In genomic region chr20:56422131-56422823, GRCh38 we compare ENCODE assay signal across 10 cellular contexts. TPM values are rescaled to one million over a fixed set of nuclear protein-coding genes. Genes with fewer than 3 reads are reported as not detected.
DNase-seq lines count a peak whose midpoint lies in the region; ATAC-seq and TF ChIP-seq lines count a peak whose summit lies in the region.
"Had no signal": no experiment of that assay in that cellular context is flagged by ENCODE, and none has a peak within 500 bp of the region (broad histone marks: within the 10 kb centered on the region; RNA-seq: fewer than 3 reads in every experiment).

No MANE protein-coding gene starts in this region.

- CTCF ChIA-PET in activated CD8-positive, alpha-beta T cell treated with anti-CD3 and anti-CD28 coated beads for 36 hours (lab: Charles Lee): interaction anchor here (1.2 to 3.8 kb wide), 3 partner anchors 10 to 21 kb away, joined by 3 to 17 read pairs (median 4); partner anchors contain the start of gene CASS4

- intact Hi-C loops in activated CD8-positive, alpha-beta T cell treated with anti-CD3 and anti-CD28 coated beads for 36 hours (cut with micrococcal nuclease): no loop called here

- no peaks in the 10 kb centered on the region for H3K27me3 Mint-ChIP-seq in activated CD8-positive, alpha-beta T cell treated with anti-CD3 and anti-CD28 coated beads for 36 hours

- peaks cover 74% of the 10 kb centered on the region for H3K4me1 Mint-ChIP-seq in activated CD8-positive, alpha-beta T cell treated with anti-CD3 and anti-CD28 coated beads for 36 hours (ENCODE audit: low read depth)

- H3K4me3 ChIP-seq in AG10803 (ENCODE audit: low read length): no peak overlapping the region
- H3K4me3 ChIP-seq: colonic mucosa, tibial nerve had no signal

- peaks cover 18% of the 10 kb centered on the region for H3K36me3 Mint-ChIP-seq in activated CD8-positive, alpha-beta T cell treated with anti-CD3 and anti-CD28 coated beads for 36 hours (ENCODE audit: low read depth)

- no peaks in the 10 kb centered on the region for H3K9me3 Mint-ChIP-seq in activated CD8-positive, alpha-beta T cell treated with anti-CD3 and anti-CD28 coated beads for 36 hours

- no peak for ATAC-seq in activated CD8-positive, alpha-beta T cell treated with anti-CD3 and anti-CD28 coated beads for 36 hours
- ATAC-seq in GM21576 (IDR thresholded peaks at IDR 0.05; ENCODE audit: unreplicated experiment): no peak

- POLR2A ChIA-PET in activated CD8-positive, alpha-beta T cell treated with anti-CD3 and anti-CD28 coated beads for 36 hours (lab: Charles Lee): interaction anchor here (0.9 kb wide), 2 partner anchors 10 to 15 kb away, joined by 3 to 4 read pairs; no protein-coding TSS in a partner anchor

- DNase-seq in AG10803 (ENCODE audit: low read depth) (peak; percentile 58), HPDE6-E6E7 (ENCODE audit: extremely low spot score) (peak; percentile 66), kidney tubule cell (ENCODE audit: low spot score) (peak; percentile 88), NK-92 (lab: John Stamatoyannopoulos, UW; ENCODE audit: unreplicated experiment) (no peak), DMS79 (lab: John Stamatoyannopoulos, UW) (no peak), NCI-H2171 (lab: John Stamatoyannopoulos, UW) (no peak)
- DNase-seq in activated CD8-positive, alpha-beta T cell treated with anti-CD3 and anti-CD28 coated beads for 36 hours: no peak
- DNase-seq: colonic mucosa had no signal

- TF ChIP-seq CTCF in AG10803 (conservative IDR thresholded peaks at IDR 0.05; ENCODE audit: low read length): peak; percentile 12; the same call in 1 of the 2 replicates
- no peak for TF ChIP-seq CTCF in activated CD8-positive, alpha-beta T cell treated with anti-CD3 and anti-CD28 coated beads for 36 hours (IDR thresholded peaks at IDR 0.05)

- peak overlapping the region; percentile 76 for H3K27ac Mint-ChIP-seq in activated CD8-positive, alpha-beta T cell treated with anti-CD3 and anti-CD28 coated beads for 36 hours

- peak overlapping the region; percentile 1 for H3K4me3 Mint-ChIP-seq in activated CD8-positive, alpha-beta T cell treated with anti-CD3 and anti-CD28 coated beads for 36 hours

RNA-seq across cellular contexts. Expression of gene CASS4, which starts 10.2 kb away (rescaled TPM):
- total RNA-seq in activated CD8-positive, alpha-beta T cell treated with anti-CD3 and anti-CD28 coated beads for 36 hours: 1 to 10 TPM; 3.5 to 3.7 TPM

RNA-seq across cellular contexts. Expression of gene CSTF1, which starts 29.8 kb away (rescaled TPM):
- total RNA-seq in activated CD8-positive, alpha-beta T cell treated with anti-CD3 and anti-CD28 coated beads for 36 hours: 10 to 100 TPM; 63.4 to 66.2 TPM

RNA-seq across cellular contexts. Expression of gene AURKA, which starts 30.3 kb away (rescaled TPM):
- total RNA-seq in activated CD8-positive, alpha-beta T cell treated with anti-CD3 and anti-CD28 coated beads for 36 hours: 100 to 1,000 TPM in 1 of 2 experiments, 10 to 100 TPM in 1; 97.5 to 100 TPM

RNA-seq across cellular contexts. Expression of gene RTF2, which starts 46.1 kb away (rescaled TPM):
- total RNA-seq in activated CD8-positive, alpha-beta T cell treated with anti-CD3 and anti-CD28 coated beads for 36 hours: 10 to 100 TPM; 72.0 to 76.7 TPM

Comparison
In these comparisons a context has a peak if more than half of its experiments do, and no peak if none do; other contexts are left out.
1. DNase-seq: peak in AG10803 (single experiment), HPDE6-E6E7 (single experiment) and kidney tubule cell (single experiment); none in activated CD8-positive, alpha-beta T cell treated with anti-CD3 and anti-CD28 coated beads for 36 hours (single experiment), NK-92 (single experiment), DMS79 (single experiment) and NCI-H2171 (single experiment).